In the genomic region with DNA sequence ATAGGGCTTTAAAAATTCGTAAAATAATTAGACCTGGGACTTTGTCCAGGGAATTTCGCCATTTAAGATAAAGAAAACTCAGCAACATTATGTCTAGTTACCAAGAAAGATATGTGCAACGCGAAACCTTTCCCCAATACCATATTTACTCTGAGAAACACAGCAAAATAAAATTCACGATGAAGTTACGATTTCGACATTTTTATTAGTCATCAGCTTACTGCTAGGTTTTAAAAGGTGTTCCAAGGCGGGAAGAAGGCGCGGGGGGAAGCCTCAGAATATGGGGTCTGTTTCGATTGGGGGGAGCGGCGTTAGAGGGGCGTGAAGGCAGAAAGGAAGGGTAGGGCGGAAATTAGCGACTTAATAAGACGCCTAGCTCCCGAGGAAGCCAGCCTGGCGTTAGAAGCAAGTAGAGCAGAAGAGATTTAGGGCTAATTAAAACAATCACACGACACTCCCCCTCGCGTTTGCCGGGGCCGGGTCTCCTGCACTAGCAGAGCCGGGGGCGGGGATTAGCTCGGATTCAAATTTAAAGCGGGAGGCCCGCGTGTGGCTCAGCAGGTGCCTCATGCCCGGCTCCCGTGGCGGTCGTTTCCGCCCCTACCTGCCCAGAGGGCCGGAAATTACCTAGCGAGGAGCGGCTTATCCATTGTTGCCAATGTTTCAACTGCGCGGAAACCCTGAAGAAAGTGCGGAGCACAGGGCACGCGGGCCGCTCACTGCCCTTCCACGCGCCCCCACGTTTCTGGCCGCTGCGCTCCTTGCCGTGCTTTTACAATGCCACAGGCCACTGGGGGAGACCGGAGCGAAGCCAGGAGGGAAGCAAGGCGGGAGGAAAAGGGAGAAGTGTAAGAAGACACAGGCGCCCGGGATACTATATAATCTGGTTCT, we compare ENCODE assay signal across 1 cellular context.
TF ChIP-seq lines count a peak whose summit lies in the region.

No MANE protein-coding gene starts in this region.

TF ChIP-seq in K562, 482 proteins besides CTCF, POLR2A, EP300 and RAD21 (continued from another document and continues in another):
- TF ChIP-seq, protein P1, sequence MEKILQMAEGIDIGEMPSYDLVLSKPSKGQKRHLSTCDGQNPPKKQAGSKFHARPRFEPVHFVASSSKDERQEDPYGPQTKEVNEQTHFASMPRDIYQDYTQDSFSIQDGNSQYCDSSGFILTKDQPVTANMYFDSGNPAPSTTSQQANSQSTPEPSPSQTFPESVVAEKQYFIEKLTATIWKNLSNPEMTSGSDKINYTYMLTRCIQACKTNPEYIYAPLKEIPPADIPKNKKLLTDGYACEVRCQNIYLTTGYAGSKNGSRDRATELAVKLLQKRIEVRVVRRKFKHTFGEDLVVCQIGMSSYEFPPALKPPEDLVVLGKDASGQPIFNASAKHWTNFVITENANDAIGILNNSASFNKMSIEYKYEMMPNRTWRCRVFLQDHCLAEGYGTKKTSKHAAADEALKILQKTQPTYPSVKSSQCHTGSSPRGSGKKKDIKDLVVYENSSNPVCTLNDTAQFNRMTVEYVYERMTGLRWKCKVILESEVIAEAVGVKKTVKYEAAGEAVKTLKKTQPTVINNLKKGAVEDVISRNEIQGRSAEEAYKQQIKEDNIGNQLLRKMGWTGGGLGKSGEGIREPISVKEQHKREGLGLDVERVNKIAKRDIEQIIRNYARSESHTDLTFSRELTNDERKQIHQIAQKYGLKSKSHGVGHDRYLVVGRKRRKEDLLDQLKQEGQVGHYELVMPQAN (IDR thresholded peaks at IDR 0.05; ENCODE audit: borderline replicate concordance): peak; percentile 99
- no peak for TF ChIP-seq RBM17 (IDR thresholded peaks at IDR 0.05; ENCODE audit: borderline replicate concordance, low read depth, low read length)
- TF ChIP-seq FOXA3 (CRISPR knock-in tag; conservative IDR thresholded peaks at IDR 0.05 in 1 of 2, IDR thresholded peaks at IDR 0.05 in 1 of 2): peak in 1 of 2 experiments; percentile 83; a peak in 3 of 4 replicates
- no peak for TF ChIP-seq NELFE (IDR thresholded peaks at IDR 0.05; ENCODE audit: insufficient read depth, insufficient read length)
- TF ChIP-seq RNF219 (CRISPR knock-in tag; IDR thresholded peaks at IDR 0.05): no peak
- no peak for TF ChIP-seq ZNF696 (CRISPR knock-in tag; conservative IDR thresholded peaks at IDR 0.05)
- TF ChIP-seq SMAD2 (IDR thresholded peaks at IDR 0.05; ENCODE audit: low read depth, low read length): no peak
- TF ChIP-seq SIN3B (IDR thresholded peaks at IDR 0.05; ENCODE audit: low read depth): no peak; the same call in 1 of the 2 replicates
- TF ChIP-seq, protein P2, sequence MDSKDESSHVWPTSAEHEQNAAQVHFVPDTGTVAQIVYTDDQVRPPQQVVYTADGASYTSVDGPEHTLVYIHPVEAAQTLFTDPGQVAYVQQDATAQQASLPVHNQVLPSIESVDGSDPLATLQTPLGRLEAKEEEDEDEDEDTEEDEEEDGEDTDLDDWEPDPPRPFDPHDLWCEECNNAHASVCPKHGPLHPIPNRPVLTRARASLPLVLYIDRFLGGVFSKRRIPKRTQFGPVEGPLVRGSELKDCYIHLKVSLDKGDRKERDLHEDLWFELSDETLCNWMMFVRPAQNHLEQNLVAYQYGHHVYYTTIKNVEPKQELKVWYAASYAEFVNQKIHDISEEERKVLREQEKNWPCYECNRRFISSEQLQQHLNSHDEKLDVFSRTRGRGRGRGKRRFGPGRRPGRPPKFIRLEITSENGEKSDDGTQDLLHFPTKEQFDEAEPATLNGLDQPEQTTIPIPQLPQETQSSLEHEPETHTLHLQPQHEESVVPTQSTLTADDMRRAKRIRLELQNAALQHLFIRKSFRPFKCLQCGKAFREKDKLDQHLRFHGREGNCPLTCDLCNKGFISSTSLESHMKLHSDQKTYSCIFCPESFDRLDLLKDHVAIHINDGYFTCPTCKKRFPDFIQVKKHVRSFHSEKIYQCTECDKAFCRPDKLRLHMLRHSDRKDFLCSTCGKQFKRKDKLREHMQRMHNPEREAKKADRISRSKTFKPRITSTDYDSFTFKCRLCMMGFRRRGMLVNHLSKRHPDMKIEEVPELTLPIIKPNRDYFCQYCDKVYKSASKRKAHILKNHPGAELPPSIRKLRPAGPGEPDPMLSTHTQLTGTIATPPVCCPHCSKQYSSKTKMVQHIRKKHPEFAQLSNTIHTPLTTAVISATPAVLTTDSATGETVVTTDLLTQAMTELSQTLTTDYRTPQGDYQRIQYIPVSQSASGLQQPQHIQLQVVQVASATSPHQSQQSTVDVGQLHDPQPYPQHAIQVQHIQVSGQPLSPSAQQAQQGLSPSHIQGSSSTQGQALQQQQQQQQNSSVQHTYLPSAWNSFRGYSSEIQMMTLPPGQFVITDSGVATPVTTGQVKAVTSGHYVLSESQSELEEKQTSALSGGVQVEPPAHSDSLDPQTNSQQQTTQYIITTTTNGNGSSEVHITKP (IDR thresholded peaks at IDR 0.05; ENCODE audit: partially characterized antibody): peak; percentile 94
- TF ChIP-seq ADNP (tag; IDR thresholded peaks at IDR 0.05): no peak
- TF ChIP-seq, protein P3, sequence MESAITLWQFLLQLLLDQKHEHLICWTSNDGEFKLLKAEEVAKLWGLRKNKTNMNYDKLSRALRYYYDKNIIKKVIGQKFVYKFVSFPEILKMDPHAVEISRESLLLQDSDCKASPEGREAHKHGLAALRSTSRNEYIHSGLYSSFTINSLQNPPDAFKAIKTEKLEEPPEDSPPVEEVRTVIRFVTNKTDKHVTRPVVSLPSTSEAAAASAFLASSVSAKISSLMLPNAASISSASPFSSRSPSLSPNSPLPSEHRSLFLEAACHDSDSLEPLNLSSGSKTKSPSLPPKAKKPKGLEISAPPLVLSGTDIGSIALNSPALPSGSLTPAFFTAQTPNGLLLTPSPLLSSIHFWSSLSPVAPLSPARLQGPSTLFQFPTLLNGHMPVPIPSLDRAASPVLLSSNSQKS (CRISPR knock-in tag; IDR thresholded peaks at IDR 0.05): no peak
- no peak for TF ChIP-seq ZNF561 (CRISPR knock-in tag; conservative IDR thresholded peaks at IDR 0.05)
- TF ChIP-seq BRD4 (IDR thresholded peaks at IDR 0.05): no peak
- TF ChIP-seq CAMTA2 (CRISPR knock-in tag; conservative IDR thresholded peaks at IDR 0.05): peak; percentile 86; the same call in 1 of the 2 replicates
- TF ChIP-seq, protein P4, sequence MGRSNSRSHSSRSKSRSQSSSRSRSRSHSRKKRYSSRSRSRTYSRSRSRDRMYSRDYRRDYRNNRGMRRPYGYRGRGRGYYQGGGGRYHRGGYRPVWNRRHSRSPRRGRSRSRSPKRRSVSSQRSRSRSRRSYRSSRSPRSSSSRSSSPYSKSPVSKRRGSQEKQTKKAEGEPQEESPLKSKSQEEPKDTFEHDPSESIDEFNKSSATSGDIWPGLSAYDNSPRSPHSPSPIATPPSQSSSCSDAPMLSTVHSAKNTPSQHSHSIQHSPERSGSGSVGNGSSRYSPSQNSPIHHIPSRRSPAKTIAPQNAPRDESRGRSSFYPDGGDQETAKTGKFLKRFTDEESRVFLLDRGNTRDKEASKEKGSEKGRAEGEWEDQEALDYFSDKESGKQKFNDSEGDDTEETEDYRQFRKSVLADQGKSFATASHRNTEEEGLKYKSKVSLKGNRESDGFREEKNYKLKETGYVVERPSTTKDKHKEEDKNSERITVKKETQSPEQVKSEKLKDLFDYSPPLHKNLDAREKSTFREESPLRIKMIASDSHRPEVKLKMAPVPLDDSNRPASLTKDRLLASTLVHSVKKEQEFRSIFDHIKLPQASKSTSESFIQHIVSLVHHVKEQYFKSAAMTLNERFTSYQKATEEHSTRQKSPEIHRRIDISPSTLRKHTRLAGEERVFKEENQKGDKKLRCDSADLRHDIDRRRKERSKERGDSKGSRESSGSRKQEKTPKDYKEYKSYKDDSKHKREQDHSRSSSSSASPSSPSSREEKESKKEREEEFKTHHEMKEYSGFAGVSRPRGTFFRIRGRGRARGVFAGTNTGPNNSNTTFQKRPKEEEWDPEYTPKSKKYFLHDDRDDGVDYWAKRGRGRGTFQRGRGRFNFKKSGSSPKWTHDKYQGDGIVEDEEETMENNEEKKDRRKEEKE (IDR thresholded peaks at IDR 0.05; ENCODE audit: borderline replicate concordance in 1 of 2, control insufficient read depth in 1 of 2, low read depth in 2 of 2, low read length in 1 of 2): no peak
- no peak for TF ChIP-seq CREB5 (CRISPR knock-in tag; IDR thresholded peaks at IDR 0.05)
- TF ChIP-seq HDAC6 (IDR thresholded peaks at IDR 0.05; ENCODE audit: low read depth, low read length): no peak
- TF ChIP-seq GTF2B (IDR thresholded peaks at IDR 0.05; ENCODE audit: extremely low read depth, insufficient read length): no peak
- no peak for TF ChIP-seq CBX5 (IDR thresholded peaks at IDR 0.05; ENCODE audit: borderline replicate concordance, low read depth)
- TF ChIP-seq ETV6 (IDR thresholded peaks at IDR 0.05; ENCODE audit: borderline replicate concordance in 1 of 2, low read depth in 2 of 2, low read length in 1 of 2): 0 out of 4 replicates have a peak, but pooled peaks of 1 of the 2 experiments have one; percentile 12
- peak; percentile 74 for TF ChIP-seq ETV6 (CRISPR knock-in tag; IDR thresholded peaks at IDR 0.05; ENCODE audit: borderline replicate concordance)
- 0 out of 2 replicates have a peak, but pooled peaks have one; percentile 33 for TF ChIP-seq ZNF24 (IDR thresholded peaks at IDR 0.05)
- TF ChIP-seq ZKSCAN8 (CRISPR knock-in tag; IDR thresholded peaks at IDR 0.05): no peak
- TF ChIP-seq ZNF232 (CRISPR knock-in tag; IDR thresholded peaks at IDR 0.05): peak; percentile 92
- no peak for TF ChIP-seq CHD4 (IDR thresholded peaks at IDR 0.05; ENCODE audit: insufficient read depth, insufficient replicate concordance, low read depth, low read length, poor library complexity, severe bottlenecking)
- TF ChIP-seq FIP1L1 (IDR thresholded peaks at IDR 0.05; ENCODE audit: low read depth, low read length, poor library complexity, severe bottlenecking): peak; percentile 92
- TF ChIP-seq MCM7 (IDR thresholded peaks at IDR 0.05): no peak
- 0 out of 2 replicates have a peak, but pooled peaks have one; percentile 6 for TF ChIP-seq KLF6 (CRISPR knock-in tag; IDR thresholded peaks at IDR 0.05; ENCODE audit: borderline replicate concordance)
- TF ChIP-seq ZNF23 (CRISPR knock-in tag; IDR thresholded peaks at IDR 0.05): no peak
- TF ChIP-seq CBX3 (IDR thresholded peaks at IDR 0.05; ENCODE audit: borderline replicate concordance in 1 of 2, low read length in 2 of 2): peak in 1 of 2 experiments; percentile 75; a peak in 1 of 3 replicates
- TF ChIP-seq GATAD2A (IDR thresholded peaks at IDR 0.05): peak; percentile 19; the same call in 1 of the 2 replicates
- 0 out of 2 replicates have a peak, but pooled peaks have one; percentile 33 for TF ChIP-seq ZNF316 (IDR thresholded peaks at IDR 0.05)
- TF ChIP-seq MNT (conservative IDR thresholded peaks at IDR 0.05): peak; percentile 91 to 97
- TF ChIP-seq TFAP4 (CRISPR knock-in tag; IDR thresholded peaks at IDR 0.05; ENCODE audit: borderline replicate concordance): peak; percentile 81; the same call in 1 of the 2 replicates
- peak; percentile 43; the same call in 1 of the 2 replicates for TF ChIP-seq E2F5 (CRISPR knock-in tag; IDR thresholded peaks at IDR 0.05)
